13 cellular contexts compared by ENCODE assay signal in the genomic region with DNA sequence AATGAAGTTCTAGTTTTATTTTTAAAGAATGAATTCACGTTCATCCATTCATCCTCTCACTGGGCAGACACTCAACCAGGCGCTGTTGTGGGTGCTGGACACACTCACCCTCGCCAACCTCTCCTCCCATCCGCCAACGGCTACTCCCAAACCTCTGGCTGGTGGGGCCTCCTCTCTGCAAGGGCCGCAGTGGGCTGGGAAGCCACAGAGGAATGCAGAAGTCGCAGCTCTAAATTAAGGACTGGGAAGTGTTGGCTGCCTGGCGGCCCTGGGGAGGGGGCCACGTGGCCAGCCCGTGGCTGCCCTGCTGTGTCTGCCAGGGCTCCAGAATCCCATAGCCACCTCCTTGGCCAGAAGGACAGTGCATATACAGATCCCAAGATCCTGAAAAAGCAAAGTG. TPM values are rescaled to one million over a fixed set of nuclear protein-coding genes. Genes with fewer than 3 reads are reported as not detected.
DNase-seq lines count a peak whose midpoint lies in the region; ATAC-seq and TF ChIP-seq lines count a peak whose summit lies in the region.
"Had no signal": no experiment of that assay in that cellular context is flagged by ENCODE, and none has a peak within 500 bp of the region (broad histone marks: within the 10 kb centered on the region; RNA-seq: fewer than 3 reads in every experiment).

No MANE protein-coding gene starts in this region.

- ATAC-seq in Right ventricle myocardium inferior = peak; percentile 35
- peak; percentile 49 to 77 for ATAC-seq in left cardiac atrium
- ATAC-seq in thoracic aorta (ENCODE audit: insufficient number of reproducible peaks, low FRiP score, low read depth) = no peak
- no peak for ATAC-seq in HG03135 (IDR thresholded peaks at IDR 0.05; ENCODE audit: unreplicated experiment)

- no peak overlapping the region for H3K27ac ChIP-seq in left ventricle myocardium inferior (replicated peaks)
- H3K27ac ChIP-seq in OCI-LY1 (ENCODE audit: low read depth, low read length, poor library complexity, severe bottlenecking) = peak overlapping the region; percentile 99
- H3K27ac ChIP-seq in thoracic aorta = peak overlapping the region; percentile 45 to 54
- H3K27ac ChIP-seq in coronary artery = no peak overlapping the region
- H3K27ac ChIP-seq: parathyroid adenoma had no signal

- no peaks in the 10 kb centered on the region for H3K9me2 ChIP-seq in OCI-LY1 (ENCODE audit: low read depth, low read length)

- no peaks in the 10 kb centered on the region for H4K20me1 ChIP-seq in OCI-LY1 (ENCODE audit: insufficient read depth, low read length)

- TF ChIP-seq CTCF in left ventricle myocardium inferior (IDR thresholded peaks at IDR 0.05; ENCODE audit: borderline replicate concordance) (no peak), OCI-LY1 (IDR thresholded peaks at IDR 0.05; ENCODE audit: low read length) (no peak), thoracic aorta (IDR thresholded peaks at IDR 0.05) (no peak), coronary artery (IDR thresholded peaks at IDR 0.05) (no peak)

- 0 out of 2 replicates have a peak, but pooled peaks cover 4% of the 10 kb centered on the region for H3F3A ChIP-seq in OCI-LY1 (ENCODE audit: insufficient read depth, low read length)

- no peak overlapping the region for H2AFZ ChIP-seq in OCI-LY1 (ENCODE audit: low read length)
- H2AFZ ChIP-seq: parathyroid adenoma had no signal

- H3K36me3 ChIP-seq in left ventricle myocardium inferior (no peaks in the 10 kb centered on the region), OCI-LY1 (ENCODE audit: insufficient read depth, low read length) (peaks cover 57% of the 10 kb centered on the region), thoracic aorta (no peaks in the 10 kb centered on the region)
- H3K36me3 ChIP-seq: MG63 had no signal

- H3K9ac ChIP-seq in OCI-LY1 (ENCODE audit: low read length) = no peak overlapping the region; the same call in 1 of the 2 replicates
- H3K9ac ChIP-seq: parathyroid adenoma had no signal

- H3K4me1 ChIP-seq in left ventricle myocardium inferior (peaks cover 5% of the 10 kb centered on the region), OCI-LY1 (ENCODE audit: insufficient read depth, low read length, severe bottlenecking) (peaks cover 51% of the 10 kb centered on the region), thoracic aorta (ENCODE audit: control insufficient read depth in 1 of 2, low read depth in 2 of 2) (peaks cover 20 to 40% of the 10 kb centered on the region in 2 donors)
- H3K4me1 ChIP-seq: parathyroid adenoma had no signal

- no peaks in the 10 kb centered on the region for H3K9me3 ChIP-seq in left ventricle myocardium inferior (replicated peaks)
- no peaks in the 10 kb centered on the region for H3K9me3 ChIP-seq in OCI-LY1 (ENCODE audit: low read length)
- no peaks in the 10 kb centered on the region for H3K9me3 ChIP-seq in thoracic aorta
- H3K9me3 ChIP-seq: MG63 had no signal

- no peak overlapping the region for H3K4me3 ChIP-seq in left ventricle myocardium inferior
- no peak overlapping the region for H3K4me3 ChIP-seq in OCI-LY1 (ENCODE audit: low read depth, low read length, poor library complexity, severe bottlenecking)
- no peak overlapping the region for H3K4me3 ChIP-seq in thoracic aorta
- no peak overlapping the region for H3K4me3 ChIP-seq in coronary artery
- H3K4me3 ChIP-seq: lung, MG63 had no signal

- no peak for DNase-seq in Right ventricle myocardium inferior (ENCODE audit: missing footprints)
- no peak for DNase-seq in left ventricle myocardium inferior
- no peak for DNase-seq in left cardiac atrium
- DNase-seq in thoracic aorta (ENCODE audit: low spot score) = no peak
- no peak for DNase-seq in NCI-H1694 (lab: John Stamatoyannopoulos, UW)
- DNase-seq in coronary artery (ENCODE audit: low spot score) = no peak
- DNase-seq: activated effector memory CD4-positive, alpha-beta T cell treated with Interleukin-2 at 50 U/mL for 16 hours; MG63; stimulated activated CD4-positive, alpha-beta T cell treated with anti-CD3 and anti-CD28 coated beads, Interleukin-1b, Interleukin-23, amount 100 ng/mL, for 48 hours had no signal

- peaks cover 19% of the 10 kb centered on the region for H3K79me2 ChIP-seq in OCI-LY1 (ENCODE audit: insufficient read depth, low read length)
- H3K79me2 ChIP-seq: parathyroid adenoma had no signal

- intact Hi-C loops in Right ventricle myocardium inferior (cut with DNase I) (no loop called here), left ventricle myocardium inferior (cut with micrococcal nuclease) (no loop called here), left cardiac atrium (cut with DNase I) (no loop called here)

- peak overlapping the region; percentile 86; the same call in 1 of the 2 replicates for H3K4me2 ChIP-seq in OCI-LY1 (ENCODE audit: low read length)

- peaks cover 25% of the 10 kb centered on the region for H3K27me3 ChIP-seq in left ventricle myocardium inferior (ENCODE audit: low read depth)
- no peaks in the 10 kb centered on the region for H3K27me3 ChIP-seq in OCI-LY1 (ENCODE audit: insufficient read depth, low read length)
- no peaks in the 10 kb centered on the region for H3K27me3 ChIP-seq in thoracic aorta (replicated peaks; ENCODE audit: insufficient read depth)
- H3K27me3 ChIP-seq: MG63 had no signal

RNA-seq across cellular contexts. Expression of gene SUSD3, which starts 6.8 kb away (rescaled TPM):
- 1.7 TPM for total RNA-seq in Right ventricle myocardium inferior
- 0.60 TPM for total RNA-seq in left ventricle myocardium inferior
- total RNA-seq in left cardiac atrium = 1 to 10 TPM; 1.6 to 2.4 TPM
- total RNA-seq in thoracic aorta = 10 to 100 TPM in 1 of 2 donors, 1 to 10 TPM in 1; 7.0 to 21.4 TPM

RNA-seq across cellular contexts. Expression of gene CARD19, which starts 30.7 kb away (rescaled TPM):
- total RNA-seq in Right ventricle myocardium inferior (27.1 TPM), left ventricle myocardium inferior (35.8 TPM), left cardiac atrium (10 to 100 TPM; 20.2 to 26.3 TPM), thoracic aorta (100 to 1,000 TPM in 1 of 2 donors, 10 to 100 TPM in 1; 46.3 to 103 TPM)

Comparison
In these comparisons a context has a peak if more than half of its experiments do, and no peak if none do; other contexts are left out.
1. ATAC-seq: peak in Right ventricle myocardium inferior (single experiment) and left cardiac atrium (2 of 2); none in thoracic aorta (single experiment) and HG03135 (single experiment).
2. H3K27ac ChIP-seq: peak in OCI-LY1 (single experiment) and thoracic aorta (2 of 2); none in left ventricle myocardium inferior (single experiment) and coronary artery (0 of 2).